In the genomic region with DNA sequence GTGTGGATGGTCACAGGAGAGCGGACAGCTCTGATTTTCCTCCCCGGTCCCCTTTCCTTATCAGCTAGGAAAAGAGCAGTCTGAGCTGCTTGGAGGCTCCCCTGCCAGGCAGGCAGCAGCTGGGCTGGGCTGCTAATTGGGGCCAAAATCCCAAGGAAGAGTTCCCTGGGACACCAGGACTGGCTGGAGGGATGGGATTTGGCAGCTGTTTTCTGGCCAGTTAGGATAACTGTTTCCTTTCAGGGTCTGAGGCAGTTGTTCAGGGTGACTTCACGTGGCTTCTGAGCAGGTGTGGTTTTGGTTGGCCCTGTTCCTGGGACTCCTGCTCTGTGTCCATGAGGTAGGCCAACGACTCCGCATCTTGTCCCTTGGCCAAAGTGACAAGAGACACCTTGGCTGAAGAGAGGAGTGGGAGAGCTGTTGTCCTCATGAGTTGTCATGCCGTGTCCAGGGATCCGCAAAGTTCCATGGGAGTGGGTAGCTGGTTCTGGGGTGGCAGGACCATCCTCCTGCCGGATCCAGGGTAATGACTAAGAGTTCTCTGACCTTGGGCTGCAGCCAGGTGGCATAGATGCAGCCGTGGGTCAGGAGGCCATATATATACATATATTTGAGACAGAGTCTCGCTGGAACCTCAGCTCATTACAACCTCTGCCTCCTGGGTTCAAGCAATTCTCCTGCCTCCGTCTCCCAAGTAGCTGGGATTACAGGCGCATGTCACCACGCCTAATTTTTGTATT, we compare ENCODE assay signal across 11 cellular contexts. TPM values are rescaled to one million over a fixed set of nuclear protein-coding genes. Genes with fewer than 3 reads are reported as not detected.
DNase-seq lines count a peak whose midpoint lies in the region; ATAC-seq and TF ChIP-seq lines count a peak whose summit lies in the region.
"Had no signal": no experiment of that assay in that cellular context is flagged by ENCODE, and none has a peak within 500 bp of the region (broad histone marks: within the 10 kb centered on the region; RNA-seq: fewer than 3 reads in every experiment).

No MANE protein-coding gene starts in this region.

- H4K8ac ChIP-seq in mesenchymal stem cell (ENCODE audit: low read length) = no peak overlapping the region

- H3K4me1 ChIP-seq in SK-N-SH (ENCODE audit: control insufficient read depth in 1 of 2, insufficient read depth in 2 of 2, low read depth in 1 of 2, low read length in 1 of 2) (peaks cover 0 to 29% of the 10 kb centered on the region in 2 experiments; a peak in 1 of 4 replicates), mesenchymal stem cell (ENCODE audit: control insufficient read depth, insufficient read depth, low read depth, low read length) (peaks cover 22% of the 10 kb centered on the region)

- H3K14ac ChIP-seq in mesenchymal stem cell (ENCODE audit: low read length in 2 of 2) = no peak overlapping the region

- H3K9ac ChIP-seq in SK-N-SH = no peak overlapping the region
- no peak overlapping the region for H3K9ac ChIP-seq in mesenchymal stem cell (ENCODE audit: low read length)

- POLR2A ChIA-PET in SK-N-SH (lab: Yijun Ruan, JAX) = interaction anchor here (1.0 to 6.3 kb wide), 6 partner anchors 10 to 412 kb away, joined by 3 to 33 read pairs (median 4); partner anchors contain the start of genes MAD2L1BP and VEGFA

- H2AK5ac ChIP-seq in mesenchymal stem cell (ENCODE audit: low read length, severe bottlenecking) = no peak overlapping the region

- no peak for ATAC-seq in SK-N-SH treated with all-trans-retinoic acid at 6 μM for 48 hours
- no peak for ATAC-seq in T-helper 17 cell
- no peak for ATAC-seq in HG03095 (IDR thresholded peaks at IDR 0.05; ENCODE audit: unreplicated experiment)

- no peak overlapping the region for H3K27ac Mint-ChIP-seq in T-helper 17 cell

- H3K23ac ChIP-seq in mesenchymal stem cell (ENCODE audit: low read length in 2 of 2) = no peak overlapping the region

- H3K79me1 ChIP-seq in mesenchymal stem cell (replicated peaks; ENCODE audit: low read length, poor library complexity, severe bottlenecking) = no peaks in the 10 kb centered on the region

- no peak overlapping the region for H3K27ac ChIP-seq in SK-N-SH (ENCODE audit: low read depth in 2 of 2, low read length in 1 of 2)
- no peak overlapping the region for H3K27ac ChIP-seq in mesenchymal stem cell (ENCODE audit: low read length, poor library complexity, severe bottlenecking)
- H3K27ac ChIP-seq in WERI-Rb-1 = no peak overlapping the region

- CTCF ChIA-PET in SK-N-SH (lab: Yijun Ruan, JAX) = interaction anchor here (0.6 to 7.2 kb wide), 35 partner anchors 8 to 416 kb away, joined by 3 to 118 read pairs (median 5); partner anchors contain the start of genes MRPS18A, RSPH9 and VEGFA

- no peak overlapping the region for H3K4me3 ChIP-seq in SK-N-SH (ENCODE audit: low read depth in 2 of 2, low read length in 1 of 2)
- no peak overlapping the region for H3K4me3 ChIP-seq in mesenchymal stem cell (ENCODE audit: insufficient read depth in 1 of 2, low read depth in 1 of 2, low read length in 2 of 2)
- no peak overlapping the region for H3K4me3 ChIP-seq in WERI-Rb-1 (ENCODE audit: low read depth, low read length)
- H3K4me3 ChIP-seq: K562 had no signal

- H3K36me3 ChIP-seq in SK-N-SH (replicated peaks in 1 of 2; ENCODE audit: control insufficient read depth in 1 of 2, insufficient read depth in 2 of 2, low read length in 1 of 2) (peaks cover 0 to 6% of the 10 kb centered on the region in 2 experiments), mesenchymal stem cell (ENCODE audit: control insufficient read depth in 1 of 2, insufficient read depth in 2 of 2, low read depth in 1 of 2, low read length in 2 of 2) (peaks cover 11 to 13% of the 10 kb centered on the region in 2 experiments), WERI-Rb-1 (peaks cover 18% of the 10 kb centered on the region)

- H3K18ac ChIP-seq in mesenchymal stem cell (ENCODE audit: low read depth in 1 of 2, low read length in 2 of 2) = no peak overlapping the region

- peak overlapping the region; percentile 19 for H3K4me3 Mint-ChIP-seq in T-helper 17 cell

- H2BK12ac ChIP-seq in mesenchymal stem cell (ENCODE audit: low read length in 2 of 2) = no peak overlapping the region

- H3K9me3 ChIP-seq in SK-N-SH (no peaks in the 10 kb centered on the region), T-helper 17 cell (ENCODE audit: control insufficient read depth, low read length, poor library complexity, severe bottlenecking) (no peaks in the 10 kb centered on the region), mesenchymal stem cell (ENCODE audit: control insufficient read depth, low read length) (no peaks in the 10 kb centered on the region), WERI-Rb-1 (ENCODE audit: severe bottlenecking) (no peaks in the 10 kb centered on the region)
- H3K9me3 ChIP-seq: Caco-2 had no signal

- H3K9me2 ChIP-seq in SK-N-SH = no peaks in the 10 kb centered on the region

- H3F3A ChIP-seq in SK-N-SH (replicated peaks; ENCODE audit: insufficient read depth) = peaks cover 10% of the 10 kb centered on the region

- H2AFZ ChIP-seq in SK-N-SH (ENCODE audit: low read depth) = no peak overlapping the region
- H2AFZ ChIP-seq in mesenchymal stem cell (ENCODE audit: low read depth, low read length) = no peak overlapping the region

- no peak for TF ChIP-seq RAD21 in SK-N-SH (IDR thresholded peaks at IDR 0.05; ENCODE audit: low read length)

- WGBS in SK-N-SH (ENCODE audit: low lambda C conversion rate) = 49% methylated on average over 12 of the region's 13 CpGs
- WGBS in mesenchymal stem cell = 80% methylated on average over 11 of the region's 13 CpGs

- no peaks in the 10 kb centered on the region for H3K79me2 ChIP-seq in SK-N-SH (ENCODE audit: insufficient read depth)

- H3K27me3 ChIP-seq in SK-N-SH (ENCODE audit: insufficient read depth) (no peaks in the 10 kb centered on the region), mesenchymal stem cell (ENCODE audit: control insufficient read depth in 1 of 2, insufficient read depth in 1 of 2, low read length in 2 of 2) (peaks cover 2 to 5% of the 10 kb centered on the region in 2 experiments), WERI-Rb-1 (ENCODE audit: insufficient read depth, low read depth, severe bottlenecking) (no peaks in the 10 kb centered on the region)

- H3K27me3 Mint-ChIP-seq in T-helper 17 cell = no peaks in the 10 kb centered on the region
- H3K27me3 Mint-ChIP-seq: B cell had no signal

- H3K4me2 ChIP-seq in SK-N-SH = no peak overlapping the region
- H3K4me2 ChIP-seq in mesenchymal stem cell (ENCODE audit: low read length, poor library complexity, severe bottlenecking) = no peak overlapping the region

- H4K20me1 ChIP-seq in SK-N-SH (ENCODE audit: insufficient read depth) = no peaks in the 10 kb centered on the region

- H2BK15ac ChIP-seq in mesenchymal stem cell (ENCODE audit: low read depth, poor library complexity, severe bottlenecking) = no peak overlapping the region

- TF ChIP-seq CTCF in SK-N-SH (IDR thresholded peaks at IDR 0.05) = no peak
- TF ChIP-seq CTCF in WERI-Rb-1 (IDR thresholded peaks at IDR 0.05; ENCODE audit: low read depth, low read length) = no peak

- no peak overlapping the region for H4K91ac ChIP-seq in mesenchymal stem cell (ENCODE audit: low read length)

- peaks cover 16% of the 10 kb centered on the region for H3K4me1 Mint-ChIP-seq in T-helper 17 cell

- H2BK120ac ChIP-seq in mesenchymal stem cell (ENCODE audit: low read depth, low read length) = peak overlapping the region; percentile 38

- H3K36me3 Mint-ChIP-seq in T-helper 17 cell (ENCODE audit: low read depth) = no peaks in the 10 kb centered on the region

- peak; percentile 19 for DNase-seq in SK-N-SH
- DNase-seq in T-helper 17 cell = no peak
- no peak for DNase-seq in mesenchymal stem cell
- no peak for DNase-seq in amniotic stem cell (lab: John Stamatoyannopoulos, UW)
- DNase-seq in WERI-Rb-1 = no peak

- H3K4ac ChIP-seq in mesenchymal stem cell (ENCODE audit: low read depth in 1 of 2, low read length in 2 of 2) = no peak overlapping the region

- no peak for TF ChIP-seq EP300 in SK-N-SH (IDR thresholded peaks at IDR 0.05; ENCODE audit: borderline replicate concordance in 1 of 2, low read depth in 1 of 2, low read length in 1 of 2)

- H2BK5ac ChIP-seq in mesenchymal stem cell (ENCODE audit: low read depth, low read length, poor library complexity, severe bottlenecking) = no peak overlapping the region

TF ChIP-seq in SK-N-SH treated with all-trans-retinoic acid at 6 μM for 48 hours, 23 proteins besides CTCF, POLR2A, EP300 and RAD21 (continues in another document):
- no peak for TF ChIP-seq CREB5 (CRISPR knock-in tag; IDR thresholded peaks at IDR 0.05; ENCODE audit: low read depth)
- TF ChIP-seq BACH2 (CRISPR knock-in tag; IDR thresholded peaks at IDR 0.05; ENCODE audit: borderline replicate concordance) = no peak

RNA-seq across cellular contexts. Expression of gene MRPS18A, which starts 21.2 kb away (rescaled TPM):
- polyA plus RNA-seq in SK-N-SH (2012; rRNA removed) = 56.9 and 57.0 TPM in 2 replicates
- polyA plus RNA-seq in SK-N-SH (2012; cell fraction: cytosol; rRNA removed) = 31.9 and 44.3 TPM in 2 replicates
- polyA plus RNA-seq in SK-N-SH (2012; cell fraction: nucleus; rRNA removed) = 33.1 and 37.4 TPM in 2 replicates
- 10 to 100 TPM; 24.2 to 29.8 TPM for total RNA-seq in T-helper 17 cell
- 42.0 TPM for polyA plus RNA-seq in mesenchymal stem cell (2013, experiment 1 of 2)
- 43.2 TPM for polyA plus RNA-seq in mesenchymal stem cell (2013, experiment 2 of 2)

RNA-seq across cellular contexts. Expression of gene RSPH9, which starts 21.5 kb away (rescaled TPM):
- 0.05 and 0.06 TPM in 2 replicates for polyA plus RNA-seq in SK-N-SH (2012; rRNA removed)
- 0.05 and 0.06 TPM in 2 replicates for polyA plus RNA-seq in SK-N-SH (2012; cell fraction: cytosol; rRNA removed)
- polyA plus RNA-seq in SK-N-SH (2012; cell fraction: nucleus; rRNA removed) = 0.07 and 0.11 TPM in 2 replicates
- under 1 TPM in 1 of 2 donors, not detected in 1; 0.29 TPM for total RNA-seq in T-helper 17 cell
- 0.62 TPM for polyA plus RNA-seq in mesenchymal stem cell (2013, experiment 1 of 2)
- polyA plus RNA-seq in mesenchymal stem cell (2013, experiment 2 of 2) = 0.84 TPM
- total RNA-seq: A172, B cell, Caco-2 had no signal

RNA-seq across cellular contexts. Expression of gene MAD2L1BP, which starts 30.7 kb away (rescaled TPM):
- polyA plus RNA-seq in SK-N-SH (2012; rRNA removed) = 30.9 and 42.2 TPM in 2 replicates
- 28.5 and 34.8 TPM in 2 replicates for polyA plus RNA-seq in SK-N-SH (2012; cell fraction: cytosol; rRNA removed)
- polyA plus RNA-seq in SK-N-SH (2012; cell fraction: nucleus; rRNA removed) = 30.3 and 35.5 TPM in 2 replicates
- 10 to 100 TPM; 17.1 to 30.5 TPM for total RNA-seq in T-helper 17 cell
- 27.2 TPM for polyA plus RNA-seq in mesenchymal stem cell (2013, experiment 1 of 2)
- polyA plus RNA-seq in mesenchymal stem cell (2013, experiment 2 of 2) = 26.6 TPM

RNA-seq across cellular contexts. Expression of gene GTPBP2, which starts 37.3 kb away (rescaled TPM):
- 83.7 and 124 TPM in 2 replicates for polyA plus RNA-seq in SK-N-SH (2012; rRNA removed)
- 27.8 and 39.2 TPM in 2 replicates for polyA plus RNA-seq in SK-N-SH (2012; cell fraction: cytosol; rRNA removed)
- polyA plus RNA-seq in SK-N-SH (2012; cell fraction: nucleus; rRNA removed) = 377 and 528 TPM in 2 replicates
- total RNA-seq in T-helper 17 cell = 10 to 100 TPM; 49.3 to 65.3 TPM
- 70.7 TPM for polyA plus RNA-seq in mesenchymal stem cell (2013, experiment 1 of 2)
- polyA plus RNA-seq in mesenchymal stem cell (2013, experiment 2 of 2) = 68.3 TPM
